Comparison of ENCODE assay signal across 21 cellular contexts in the genomic region with DNA sequence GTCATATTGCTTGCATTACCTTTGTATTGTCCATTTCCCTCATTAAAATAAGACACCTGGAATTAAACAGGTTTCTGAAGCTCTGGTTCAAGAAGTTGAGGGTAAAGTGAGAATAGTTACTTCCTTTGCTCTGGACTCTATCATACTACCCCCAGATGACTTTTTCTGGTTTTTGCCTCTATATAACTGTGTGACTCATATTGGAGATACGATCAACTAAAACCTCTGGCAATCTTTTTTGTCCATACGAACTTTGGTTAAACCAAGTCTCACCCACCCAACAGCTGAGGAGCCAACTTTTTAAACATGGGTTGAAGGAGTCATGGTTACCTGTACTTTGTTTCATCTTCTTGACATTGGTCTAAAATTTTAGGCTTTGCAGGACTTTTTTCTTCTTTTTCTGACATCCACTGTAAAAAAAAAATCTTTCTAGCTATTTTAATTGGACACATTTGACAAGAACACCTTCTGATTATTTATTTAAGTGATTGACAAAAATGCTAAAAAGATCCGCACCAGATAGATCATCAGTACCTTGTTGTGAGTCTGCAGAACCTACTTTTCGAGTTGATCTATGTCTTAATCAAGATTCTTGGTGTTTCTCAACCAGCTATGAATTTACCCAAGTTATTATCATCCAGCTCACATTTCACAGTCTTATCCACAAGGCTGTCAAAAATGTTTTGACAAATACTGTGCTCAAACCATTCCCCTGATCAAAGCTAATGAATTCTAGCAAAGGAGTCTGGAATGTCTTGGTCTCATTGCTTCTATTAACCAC.
"Had no signal": no experiment of that assay in that cellular context is flagged by ENCODE, and none has a peak within 500 bp of the region (broad histone marks: within the 10 kb centered on the region; RNA-seq: fewer than 3 reads in every experiment).

No MANE protein-coding gene starts in this region.

- H3K27ac ChIP-seq: dorsolateral prefrontal cortex, lower lobe of right lung, neutrophil, parathyroid adenoma, right lobe of liver, thoracic aorta, tibial nerve, upper lobe of left lung had no signal

- H3K4me3 ChIP-seq: dorsolateral prefrontal cortex, lower lobe of right lung, right lobe of liver, thoracic aorta, tibial nerve, upper lobe of left lung had no signal

- H3K9me3 ChIP-seq: lower lobe of right lung, neutrophil, right lobe of liver, thoracic aorta, tibial nerve, upper lobe of left lung had no signal

- H3K4me3 Mint-ChIP-seq: naive thymus-derived CD8-positive, alpha-beta T cell; nephron progenitor cell; stimulated activated naive B cell treated with anti-CD40 and anti-IgM and Interleukin-4, amounts not matched to agents 10 μg/mL and 1 μg/mL and 100 μg/mL, for 72 hours; stimulated activated naive CD8-positive, alpha-beta T cell treated with anti-CD3 and anti-CD28 coated beads, Interleukin-15, Interleukin-2, amounts not matched to agents 100 ng/mL and 50 ng/mL, for 24 hours had no signal

- H2AFZ ChIP-seq: parathyroid adenoma had no signal

- H3K27me3 ChIP-seq: neutrophil, right lobe of liver, tibial nerve, upper lobe of left lung had no signal

- DNase-seq: dorsolateral prefrontal cortex; effector CD4-positive, alpha-beta T cell; left ventricle myocardium superior; lower lobe of right lung; naive thymus-derived CD8-positive, alpha-beta T cell; nephron progenitor cell; right lobe of liver; small intestine; stimulated activated CD4-positive, alpha-beta T cell treated with anti-CD3 and anti-CD28 coated beads, Interleukin-15, amount 100 ng/mL, for 24 hours; stimulated activated CD4-positive, alpha-beta T cell treated with anti-CD3 and anti-CD28 coated beads, Interleukin-2, amount 100 ng/mL, for 48 hours; stimulated activated naive B cell treated with anti-CD40 and anti-IgM and Interleukin-4, amounts not matched to agents 10 μg/mL and 1 μg/mL and 100 μg/mL, for 72 hours; upper lobe of left lung had no signal

- H3K4me1 Mint-ChIP-seq: naive thymus-derived CD8-positive, alpha-beta T cell; nephron progenitor cell; stimulated activated naive B cell treated with anti-CD40 and anti-IgM and Interleukin-4, amounts not matched to agents 10 μg/mL and 1 μg/mL and 100 μg/mL, for 72 hours had no signal

- FAIRE-seq: frontal cortex, keratinocyte, small intestine, urothelium cell line had no signal

- H3K27ac Mint-ChIP-seq: naive thymus-derived CD8-positive, alpha-beta T cell; nephron progenitor cell; progenitor cell of endocrine pancreas; stimulated activated naive B cell treated with anti-CD40 and anti-IgM and Interleukin-4, amounts not matched to agents 10 μg/mL and 1 μg/mL and 100 μg/mL, for 72 hours; stimulated activated naive CD8-positive, alpha-beta T cell treated with anti-CD3 and anti-CD28 coated beads, Interleukin-15, Interleukin-2, amounts not matched to agents 100 ng/mL and 50 ng/mL, for 24 hours had no signal

- H3K27me3 Mint-ChIP-seq: progenitor cell of endocrine pancreas; stimulated activated naive B cell treated with anti-CD40 and anti-IgM and Interleukin-4, amounts not matched to agents 10 μg/mL and 1 μg/mL and 100 μg/mL, for 72 hours had no signal

- H3K36me3 ChIP-seq: lower lobe of right lung, neutrophil, right lobe of liver, thoracic aorta, tibial nerve, upper lobe of left lung had no signal

- H3K9me3 Mint-ChIP-seq: naive thymus-derived CD8-positive, alpha-beta T cell; nephron progenitor cell; stimulated activated naive B cell treated with anti-CD40 and anti-IgM and Interleukin-4, amounts not matched to agents 10 μg/mL and 1 μg/mL and 100 μg/mL, for 72 hours; stimulated activated naive CD8-positive, alpha-beta T cell treated with anti-CD3 and anti-CD28 coated beads, Interleukin-15, Interleukin-2, amounts not matched to agents 100 ng/mL and 50 ng/mL, for 24 hours had no signal

- H3K9ac ChIP-seq: parathyroid adenoma had no signal

- ATAC-seq: left ventricle myocardium superior; lower lobe of right lung; naive thymus-derived CD8-positive, alpha-beta T cell; right lobe of liver; stimulated activated naive B cell treated with anti-CD40 and anti-IgM and Interleukin-4, amounts not matched to agents 10 μg/mL and 1 μg/mL and 100 μg/mL, for 72 hours had no signal

- H3K4me1 ChIP-seq: lower lobe of right lung, parathyroid adenoma, right lobe of liver, upper lobe of left lung had no signal

- H3K36me3 Mint-ChIP-seq: naive thymus-derived CD8-positive, alpha-beta T cell; stimulated activated naive B cell treated with anti-CD40 and anti-IgM and Interleukin-4, amounts not matched to agents 10 μg/mL and 1 μg/mL and 100 μg/mL, for 72 hours had no signal

- H3K79me2 ChIP-seq: parathyroid adenoma had no signal
